ENCODE assay signal across 15 cellular contexts in the genomic region with DNA sequence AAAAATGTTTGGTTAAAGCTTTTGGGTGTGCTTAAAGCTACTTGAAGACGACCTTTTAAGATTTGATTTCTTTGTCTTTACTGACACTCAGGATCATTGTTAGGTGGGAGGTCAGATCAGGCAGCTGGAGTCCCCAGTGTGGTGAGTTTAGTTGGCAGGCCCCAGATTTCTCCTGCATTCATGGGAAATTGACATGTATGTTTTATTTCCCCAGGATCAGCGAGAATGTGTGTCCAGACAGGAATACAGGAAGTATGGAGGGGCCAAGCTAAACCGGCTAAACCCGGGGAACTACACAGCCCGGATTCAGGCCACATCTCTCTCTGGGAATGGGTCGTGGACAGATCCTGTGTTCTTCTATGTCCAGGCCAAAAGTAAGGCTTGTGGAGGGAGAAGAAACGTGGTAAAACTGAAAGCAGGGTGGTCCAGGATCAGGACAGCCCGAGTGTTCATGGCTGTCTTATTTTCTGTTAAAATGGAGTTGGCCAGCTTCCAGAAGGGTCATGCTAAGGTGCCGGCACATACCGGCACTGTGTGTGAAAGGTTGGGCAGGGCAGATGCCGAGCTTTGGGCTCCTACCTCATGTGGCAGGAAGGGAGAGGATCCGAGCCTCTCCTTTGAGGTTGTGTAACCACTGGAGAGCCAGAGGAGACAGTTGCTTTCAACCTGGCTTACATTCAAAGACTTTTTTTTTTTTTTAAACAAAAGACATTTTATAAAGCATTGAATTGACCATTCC.
DNase-seq lines count a peak whose midpoint lies in the region; ATAC-seq and TF ChIP-seq lines count a peak whose summit lies in the region.
"Had no signal": no experiment of that assay in that cellular context is flagged by ENCODE, and none has a peak within 500 bp of the region (broad histone marks: within the 10 kb centered on the region; RNA-seq: fewer than 3 reads in every experiment).

No MANE protein-coding gene starts in this region.

- no peaks in the 10 kb centered on the region for H3K27me3 Mint-ChIP-seq in endodermal cell (ENCODE audit: insufficient read depth)
- no peaks in the 10 kb centered on the region for H3K27me3 Mint-ChIP-seq in activated naive CD8-positive, alpha-beta T cell treated with anti-CD3 and anti-CD28 coated beads, Interleukin-2, amount 50 U/mL, for 24 hours
- H3K27me3 Mint-ChIP-seq: activated CD4-positive, alpha-beta memory T cell treated with anti-CD3 and anti-CD28 coated beads, Interleukin-2, amount 10 ng/mL, durations not matched to agents 7 days and 5 days; stimulated activated naive CD8-positive, alpha-beta T cell treated with anti-CD3 and anti-CD28 coated beads, Interleukin-15, amount 100 ng/mL, for 72 hours had no signal

- no peak for TF ChIP-seq CTCF in VCaP (conservative IDR thresholded peaks at IDR 0.05)
- TF ChIP-seq CTCF in endodermal cell (conservative IDR thresholded peaks at IDR 0.05), result no peak
- TF ChIP-seq CTCF in left lung (IDR thresholded peaks at IDR 0.05), result no peak

- H3K4me3 ChIP-seq in endodermal cell (ENCODE audit: low read length) (no peak overlapping the region), left lung (no peak overlapping the region), skeletal muscle tissue (ENCODE audit: low read length in 3 of 3) (no peak overlapping the region)

- no peaks in the 10 kb centered on the region for H3K4me1 Mint-ChIP-seq in endodermal cell
- peaks cover 4% of the 10 kb centered on the region for H3K4me1 Mint-ChIP-seq in activated naive CD8-positive, alpha-beta T cell treated with anti-CD3 and anti-CD28 coated beads, Interleukin-2, amount 50 U/mL, for 24 hours

- peaks cover 52% of the 10 kb centered on the region for H3K36me3 Mint-ChIP-seq in endodermal cell (ENCODE audit: low read depth)
- H3K36me3 Mint-ChIP-seq in activated naive CD8-positive, alpha-beta T cell treated with anti-CD3 and anti-CD28 coated beads, Interleukin-2, amount 50 U/mL, for 24 hours (ENCODE audit: low read depth), result peaks cover 6% of the 10 kb centered on the region

- H3K36me3 ChIP-seq in endodermal cell (ENCODE audit: control insufficient read depth, insufficient read depth, low read length), result peaks cover 93% of the 10 kb centered on the region
- peaks cover 0 to 55% of the 10 kb centered on the region in 2 donors for H3K36me3 ChIP-seq in left lung
- peaks cover 15 to 23% (median 17%) of the 10 kb centered on the region in 3 donors for H3K36me3 ChIP-seq in skeletal muscle tissue (ENCODE audit: control insufficient read depth in 3 of 3, insufficient read depth in 3 of 3, low read length in 3 of 3)

- no peak overlapping the region for H3K9ac ChIP-seq in endodermal cell (ENCODE audit: extremely low read depth, low read length, poor library complexity, severe bottlenecking)
- H3K9ac ChIP-seq in skeletal muscle tissue (ENCODE audit: low read depth in 1 of 3, low read length in 3 of 3), result no peak overlapping the region
- H3K9ac ChIP-seq: KMS-11 had no signal

- no peaks in the 10 kb centered on the region for H3K27me3 ChIP-seq in endodermal cell (ENCODE audit: control insufficient read depth, insufficient read depth, low read length, poor library complexity, severe bottlenecking)
- H3K27me3 ChIP-seq in left lung, result no peaks in the 10 kb centered on the region
- H3K27me3 ChIP-seq in skeletal muscle tissue (ENCODE audit: control insufficient read depth in 3 of 3, insufficient read depth in 3 of 3, low read length in 3 of 3), result no peaks in the 10 kb centered on the region

- H3K4me1 ChIP-seq in endodermal cell (ENCODE audit: control insufficient read depth, insufficient read depth, low read length), result no peaks in the 10 kb centered on the region
- H3K4me1 ChIP-seq in left lung, result no peaks in the 10 kb centered on the region
- H3K4me1 ChIP-seq in skeletal muscle tissue (ENCODE audit: control insufficient read depth in 3 of 3, insufficient read depth in 3 of 3, low read length in 3 of 3), result peaks cover 13 to 19% (median 17%) of the 10 kb centered on the region in 3 donors

- DNase-seq in endodermal cell (no peak), left lung (no peak), NCI-H1436 treated with DMSO at 0.1 percent for 48 hours (lab: John Stamatoyannopoulos, UW) (no peak), posterior vena cava (ENCODE audit: low spot score) (no peak)
- DNase-seq in activated naive CD8-positive, alpha-beta T cell treated with anti-CD3 and anti-CD28 coated beads, Interleukin-2, amount 50 U/mL, for 24 hours, result no peak
- DNase-seq: activated CD4-positive, alpha-beta memory T cell treated with anti-CD3 and anti-CD28 coated beads, Interleukin-2, amount 10 ng/mL, durations not matched to agents 7 days and 5 days; CD8-positive, alpha-beta T cell; kidney; NCI-H1092; NCI-H2171; stimulated activated naive CD8-positive, alpha-beta T cell treated with anti-CD3 and anti-CD28 coated beads, Interleukin-15, amount 100 ng/mL, for 72 hours had no signal

- no peak overlapping the region for H3K4me3 Mint-ChIP-seq in endodermal cell
- no peak overlapping the region for H3K4me3 Mint-ChIP-seq in activated naive CD8-positive, alpha-beta T cell treated with anti-CD3 and anti-CD28 coated beads, Interleukin-2, amount 50 U/mL, for 24 hours
- H3K4me3 Mint-ChIP-seq: activated CD4-positive, alpha-beta memory T cell treated with anti-CD3 and anti-CD28 coated beads, Interleukin-2, amount 10 ng/mL, durations not matched to agents 7 days and 5 days; CD8-positive, alpha-beta T cell; stimulated activated naive CD8-positive, alpha-beta T cell treated with anti-CD3 and anti-CD28 coated beads, Interleukin-15, amount 100 ng/mL, for 72 hours had no signal

- peak overlapping the region; percentile 10; the same call in 1 of the 2 replicates for H3K27ac ChIP-seq in VCaP
- H3K27ac ChIP-seq in endodermal cell (ENCODE audit: low read depth, low read length), result no peak overlapping the region
- peak overlapping the region in 1 of 2 donors; percentile 20 for H3K27ac ChIP-seq in left lung
- peak overlapping the region; percentile 32 for H3K27ac ChIP-seq in skeletal muscle tissue (ENCODE audit: low read depth, low read length)
- H3K27ac ChIP-seq: KMS-11 had no signal

- intact Hi-C loops in left lung (cut with DNase I), result no loop called here
- intact Hi-C loops in posterior vena cava (cut with DNase I), result no loop called here

- H3K27ac Mint-ChIP-seq in endodermal cell, result peak overlapping the region; percentile 28
- H3K27ac Mint-ChIP-seq in activated naive CD8-positive, alpha-beta T cell treated with anti-CD3 and anti-CD28 coated beads, Interleukin-2, amount 50 U/mL, for 24 hours, result no peak overlapping the region
- H3K27ac Mint-ChIP-seq: activated CD4-positive, alpha-beta memory T cell treated with anti-CD3 and anti-CD28 coated beads, Interleukin-2, amount 10 ng/mL, durations not matched to agents 7 days and 5 days; CD8-positive, alpha-beta T cell; stimulated activated naive CD8-positive, alpha-beta T cell treated with anti-CD3 and anti-CD28 coated beads, Interleukin-15, amount 100 ng/mL, for 72 hours had no signal

- H3K9me3 ChIP-seq in endodermal cell (ENCODE audit: control insufficient read depth, low read length) (no peaks in the 10 kb centered on the region), left lung (no peaks in the 10 kb centered on the region), skeletal muscle tissue (ENCODE audit: control insufficient read depth in 3 of 3, low read length in 3 of 3) (no peaks in the 10 kb centered on the region)

- H3K9me3 Mint-ChIP-seq in endodermal cell, result no peaks in the 10 kb centered on the region
- H3K9me3 Mint-ChIP-seq in activated naive CD8-positive, alpha-beta T cell treated with anti-CD3 and anti-CD28 coated beads, Interleukin-2, amount 50 U/mL, for 24 hours, result no peaks in the 10 kb centered on the region
- H3K9me3 Mint-ChIP-seq: activated CD4-positive, alpha-beta memory T cell treated with anti-CD3 and anti-CD28 coated beads, Interleukin-2, amount 10 ng/mL, durations not matched to agents 7 days and 5 days; CD8-positive, alpha-beta T cell; stimulated activated naive CD8-positive, alpha-beta T cell treated with anti-CD3 and anti-CD28 coated beads, Interleukin-15, amount 100 ng/mL, for 72 hours had no signal

- 93 to 95% methylated on average over 11 to 12 of the region's 12 CpGs for WGBS in endodermal cell (ENCODE audit: insufficient coverage in 1 of 2, insufficient read length in 1 of 2), 2 experiments

- ATAC-seq in left lung, result peak; percentile 15
- ATAC-seq in activated naive CD8-positive, alpha-beta T cell treated with anti-CD3 and anti-CD28 coated beads, Interleukin-2, amount 50 U/mL, for 24 hours, result no peak
- ATAC-seq in GM19023 (IDR thresholded peaks at IDR 0.05; ENCODE audit: unreplicated experiment), result no peak
- ATAC-seq: CD8-positive, alpha-beta T cell; stimulated activated naive CD8-positive, alpha-beta T cell treated with anti-CD3 and anti-CD28 coated beads, Interleukin-15, amount 100 ng/mL, for 72 hours had no signal
